Comparison of ENCODE assay signal across 7 cellular contexts in the genomic region with DNA sequence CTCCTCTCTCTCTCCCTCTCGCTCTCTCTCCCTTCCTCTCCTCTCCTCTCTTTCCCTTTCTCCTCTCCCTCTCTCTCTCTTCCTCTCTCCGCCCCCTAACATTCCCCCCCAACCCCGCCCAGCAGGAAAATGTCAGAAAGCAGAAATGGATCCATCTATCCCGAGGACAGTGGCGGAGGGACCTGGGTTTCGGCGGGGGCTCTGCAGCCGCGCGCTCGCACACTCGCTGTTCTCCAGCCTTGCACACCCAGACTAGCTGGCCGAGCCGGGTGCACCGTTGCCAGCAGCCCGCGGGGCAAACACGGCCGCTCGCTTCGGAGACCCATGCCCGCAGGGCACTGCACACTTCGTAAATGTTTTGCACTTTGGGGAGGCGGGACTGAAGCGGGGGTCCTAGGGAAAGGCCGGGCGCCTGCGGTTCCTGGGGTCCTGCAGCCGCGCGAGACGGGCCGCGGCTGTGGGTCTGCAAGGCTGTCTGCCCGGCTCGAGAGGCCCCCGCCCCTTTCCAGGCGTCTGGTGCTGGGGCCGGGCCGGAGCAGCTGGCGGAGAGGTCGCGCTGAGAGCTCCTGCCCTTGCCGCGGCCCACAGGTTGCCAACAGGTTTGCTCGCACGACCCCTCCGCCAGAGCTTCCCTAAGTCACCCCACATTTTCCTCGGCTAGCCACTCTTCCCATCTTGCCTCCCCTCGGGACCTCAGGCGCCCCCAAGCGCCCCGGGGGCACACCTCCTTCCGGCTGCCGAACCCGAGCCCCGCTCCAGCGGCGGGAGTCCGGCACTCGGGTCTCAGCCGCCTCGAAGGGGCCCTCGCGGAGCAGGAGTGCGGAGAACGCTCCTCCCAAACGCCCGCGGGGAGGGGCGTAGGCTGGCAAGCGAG. TPM values are rescaled to one million over a fixed set of nuclear protein-coding genes. Genes with fewer than 3 reads are reported as not detected.
DNase-seq lines count a peak whose midpoint lies in the region; ATAC-seq and TF ChIP-seq lines count a peak whose summit lies in the region.

No MANE protein-coding gene starts in this region.

- CTCF ChIA-PET in activated CD8-positive, alpha-beta T cell treated with anti-CD3 and anti-CD28 coated beads, Interleukin-2, amount 10 ng/mL, durations not matched to agents 7 days and 5 days (lab: Charles Lee) = interaction anchor here (0.6 to 1.5 kb wide), 5 partner anchors 13 to 872 kb away, joined by 3 to 4 read pairs (median 3); no protein-coding TSS in a partner anchor

- peaks cover 22% of the 10 kb centered on the region for H3K4me1 ChIP-seq in mucosa of descending colon (ENCODE audit: low read depth)

- TF ChIP-seq CTCF in endothelial cell (IDR thresholded peaks at IDR 0.05; ENCODE audit: unreplicated experiment) (no peak), mucosa of descending colon (IDR thresholded peaks at IDR 0.05) (no peak)

- POLR2A ChIA-PET in activated CD8-positive, alpha-beta T cell treated with anti-CD3 and anti-CD28 coated beads, Interleukin-2, amount 10 ng/mL, durations not matched to agents 7 days and 5 days (lab: Charles Lee) = interaction anchor here (0.9 to 1.4 kb wide), 5 partner anchors 9 to 1016 kb away, joined by 3 to 5 read pairs (median 4); no protein-coding TSS in a partner anchor

- DNase-seq in GM19240 (ENCODE audit: insufficient read length, low spot score) = peak; percentile 40
- peak; percentile 68 for DNase-seq in NCI-H2171 treated with DMSO at 0.1 percent for 48 hours (lab: John Stamatoyannopoulos, UW)
- peak; percentile 65 for DNase-seq in activated CD8-positive, alpha-beta T cell treated with anti-CD3 and anti-CD28 coated beads, Interleukin-2, amount 10 ng/mL, durations not matched to agents 7 days and 5 days
- peak; percentile 54 for DNase-seq in endothelial cell (ENCODE audit: low spot score)
- DNase-seq in mucosa of descending colon = peak in 2 of 3 donors; percentile 50 to 59
- peak; percentile 36 to 85 (median 60) for DNase-seq in stimulated activated naive CD4-positive, alpha-beta T cell (lab: John Stamatoyannopoulos, UW)
- DNase-seq in NCI-H446 (lab: John Stamatoyannopoulos, UW) = no peak

- intact Hi-C loops in mucosa of descending colon (cut with DNase I, micrococcal nuclease) = loop anchor here in 1 of 2 donors (10.0 kb wide), 1 partner anchor 374 kb away; no protein-coding TSS in a partner anchor

- peak overlapping the region; percentile 93 for H3K27ac Mint-ChIP-seq in activated CD8-positive, alpha-beta T cell treated with anti-CD3 and anti-CD28 coated beads, Interleukin-2, amount 10 ng/mL, durations not matched to agents 7 days and 5 days
- no peak overlapping the region for H3K27ac Mint-ChIP-seq in endothelial cell (ENCODE audit: unreplicated experiment)

- H3K27me3 Mint-ChIP-seq in activated CD8-positive, alpha-beta T cell treated with anti-CD3 and anti-CD28 coated beads, Interleukin-2, amount 10 ng/mL, durations not matched to agents 7 days and 5 days (ENCODE audit: low read depth) = peaks cover 43% of the 10 kb centered on the region
- H3K27me3 Mint-ChIP-seq in endothelial cell (ENCODE audit: unreplicated experiment) = peaks cover 26% of the 10 kb centered on the region

- peak overlapping the region; percentile 82 for H3K4me3 Mint-ChIP-seq in activated CD8-positive, alpha-beta T cell treated with anti-CD3 and anti-CD28 coated beads, Interleukin-2, amount 10 ng/mL, durations not matched to agents 7 days and 5 days
- peak overlapping the region; percentile 90 for H3K4me3 Mint-ChIP-seq in endothelial cell (ENCODE audit: unreplicated experiment)

- no peaks in the 10 kb centered on the region for H3K9me3 Mint-ChIP-seq in activated CD8-positive, alpha-beta T cell treated with anti-CD3 and anti-CD28 coated beads, Interleukin-2, amount 10 ng/mL, durations not matched to agents 7 days and 5 days (ENCODE audit: insufficient read depth)
- no peaks in the 10 kb centered on the region for H3K9me3 Mint-ChIP-seq in endothelial cell (ENCODE audit: unreplicated experiment)

- H3K4me3 ChIP-seq in mucosa of descending colon = no peak overlapping the region

- no peaks in the 10 kb centered on the region for H3K9me3 ChIP-seq in mucosa of descending colon

- H3K4me1 Mint-ChIP-seq in activated CD8-positive, alpha-beta T cell treated with anti-CD3 and anti-CD28 coated beads, Interleukin-2, amount 10 ng/mL, durations not matched to agents 7 days and 5 days (ENCODE audit: low read depth) = peaks cover 30% of the 10 kb centered on the region
- peaks cover 20% of the 10 kb centered on the region for H3K4me1 Mint-ChIP-seq in endothelial cell (ENCODE audit: unreplicated experiment)

- ATAC-seq in activated CD8-positive, alpha-beta T cell treated with anti-CD3 and anti-CD28 coated beads, Interleukin-2, amount 10 ng/mL, durations not matched to agents 7 days and 5 days = peak; percentile 37
- ATAC-seq in mucosa of descending colon = peak; percentile 29

- no peaks in the 10 kb centered on the region for H3K36me3 Mint-ChIP-seq in activated CD8-positive, alpha-beta T cell treated with anti-CD3 and anti-CD28 coated beads, Interleukin-2, amount 10 ng/mL, durations not matched to agents 7 days and 5 days (ENCODE audit: low read depth)
- peaks cover 4% of the 10 kb centered on the region for H3K36me3 Mint-ChIP-seq in endothelial cell (ENCODE audit: low read depth, unreplicated experiment)

- no peaks in the 10 kb centered on the region for H3K36me3 ChIP-seq in mucosa of descending colon (ENCODE audit: low read depth)

RNA-seq across cellular contexts. Expression of a gene that starts 0.8 kb away (rescaled TPM):
- 10 to 100 TPM in 1 of 2 experiments, 1 to 10 TPM in 1; 8.1 to 10.6 TPM for total RNA-seq in activated CD8-positive, alpha-beta T cell treated with anti-CD3 and anti-CD28 coated beads, Interleukin-2, amount 10 ng/mL, durations not matched to agents 7 days and 5 days
- 4.8 TPM for total RNA-seq in endothelial cell (ENCODE audit: unreplicated experiment)
- 1 to 10 TPM in 1 of 3 donors, under 1 TPM in 2; 0.67 to 4.3 (median 0.69) TPM for total RNA-seq in mucosa of descending colon

Comparison
In these comparisons a context has a peak if more than half of its experiments do, and no peak if none do; other contexts are left out.
1. DNase-seq: peak in GM19240 (single experiment), NCI-H2171 treated with DMSO at 0.1 percent for 48 hours (single experiment), activated CD8-positive, alpha-beta T cell treated with anti-CD3 and anti-CD28 coated beads, Interleukin-2, amount 10 ng/mL, durations not matched to agents 7 days and 5 days (single experiment), endothelial cell (single experiment), mucosa of descending colon (2 of 3) and stimulated activated naive CD4-positive, alpha-beta T cell (6 of 6); none in NCI-H446 (0 of 2).